Comparison of ENCODE assay signal across 30 cellular contexts in the genomic region with DNA sequence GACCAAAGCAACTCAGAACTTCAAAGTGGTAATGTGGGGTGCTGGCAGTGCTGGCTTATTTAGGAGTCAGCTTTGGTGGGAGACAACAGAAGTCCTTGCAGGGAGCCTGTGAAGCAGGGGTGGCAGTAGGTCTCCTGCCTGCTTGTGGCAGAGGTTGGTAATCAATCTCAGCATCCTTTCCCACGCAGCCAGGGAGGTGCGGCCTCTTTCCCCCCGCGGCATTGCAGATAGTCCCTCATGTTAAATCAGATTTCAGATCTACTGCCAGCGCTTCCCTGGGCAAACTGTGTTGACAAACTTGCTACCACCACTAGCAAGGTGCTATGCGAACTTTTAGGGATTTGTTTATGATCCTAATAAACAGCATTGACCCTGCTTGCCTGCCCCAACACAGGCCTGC.
"Had no signal": no experiment of that assay in that cellular context is flagged by ENCODE, and none has a peak within 500 bp of the region (broad histone marks: within the 10 kb centered on the region; RNA-seq: fewer than 3 reads in every experiment).

No MANE protein-coding gene starts in this region.

- H3K27ac ChIP-seq: ascending aorta, cardiac muscle cell, lower lobe of right lung, neutrophil, right lobe of liver, uterus, WERI-Rb-1 had no signal

- H3K27me3 ChIP-seq: ascending aorta, cardiac muscle cell, esophagus squamous epithelium, neutrophil, right lobe of liver, uterus had no signal

- H3K9me3 Mint-ChIP-seq: activated CD4-positive, alpha-beta memory T cell treated with anti-CD3 and anti-CD28 coated beads for 36 hours; activated CD4-positive, alpha-beta T cell treated with anti-CD3 and anti-CD28 coated beads, Interleukin-2, amount 10 ng/mL, durations not matched to agents 24 days and 14 days; activated T-helper 1 cell treated with anti-CD3 and anti-CD28 coated beads, Interleukin-12 subunit alpha, Interleukin-12 subunit beta, Interleukin-2, Interleukin-4 antibody, amounts not matched to agents 30 ng/mL and 10 ng/mL and 1 ng/mL, durations not matched to agents 14 hours and 24 hours and 36 hours; brain; natural killer cell; type B pancreatic cell had no signal

- H3K27me3 Mint-ChIP-seq: activated CD4-positive, alpha-beta memory T cell treated with anti-CD3 and anti-CD28 coated beads for 36 hours; activated CD4-positive, alpha-beta T cell treated with anti-CD3 and anti-CD28 coated beads, Interleukin-2, amount 10 ng/mL, durations not matched to agents 24 days and 14 days; activated naive CD8-positive, alpha-beta T cell; progenitor cell of endocrine pancreas; T-helper 17 cell; type B pancreatic cell had no signal

- H3K27ac Mint-ChIP-seq: activated CD4-positive, alpha-beta memory T cell treated with anti-CD3 and anti-CD28 coated beads for 36 hours; activated naive CD8-positive, alpha-beta T cell; natural killer cell; progenitor cell of endocrine pancreas had no signal

- ATAC-seq: activated CD4-positive, CD25-positive, alpha-beta regulatory T cell treated with anti-CD3 and anti-CD28 coated beads, Interleukin-2, amount 50 U/mL, for 24 hours; left lobe of liver; lower lobe of right lung; natural killer cell; right lobe of liver; stimulated activated naive CD8-positive, alpha-beta T cell treated with anti-CD3 and anti-CD28 coated beads, Interleukin-15, Interleukin-2, amounts not matched to agents 100 U/mL and 50 U/mL, for 24 hours; T-helper 17 cell had no signal

- DNase-seq: activated CD4-positive, alpha-beta memory T cell treated with anti-CD3 and anti-CD28 coated beads for 36 hours; activated CD4-positive, alpha-beta T cell treated with anti-CD3 and anti-CD28 coated beads, Interleukin-2, amount 10 ng/mL, durations not matched to agents 24 days and 14 days; activated CD8-positive, alpha-beta memory T cell treated with anti-CD3 and anti-CD28 coated beads, Interleukin-2, amount 50 U/mL, for 4 hours; activated gamma-delta T cell; activated T-cell treated with anti-CD3 and anti-CD28 coated beads, Interleukin-2, amount 50 U/mL, for 1 hour; cerebellar nuclear complex; cortex of kidney; esophagus squamous epithelium; kidney glomerular epithelial cell; lower lobe of right lung; mesenchymal stem cell; natural killer cell; right lobe of liver; stimulated activated CD4-positive, alpha-beta T cell treated with anti-CD3 and anti-CD28 coated beads, Interleukin-2, amount 100 ng/mL, for 48 hours; stimulated activated naive CD8-positive, alpha-beta T cell treated with anti-CD3 and anti-CD28 coated beads, Interleukin-15, Interleukin-2, amounts not matched to agents 100 U/mL and 50 U/mL, for 24 hours; T-helper 17 cell; T1000; uterus; WERI-Rb-1 had no signal

- H3K4me1 Mint-ChIP-seq: activated CD4-positive, alpha-beta T cell treated with anti-CD3 and anti-CD28 coated beads, Interleukin-2, amount 10 ng/mL, durations not matched to agents 24 days and 14 days had no signal

- H3K4me3 Mint-ChIP-seq: activated CD4-positive, alpha-beta memory T cell treated with anti-CD3 and anti-CD28 coated beads for 36 hours; activated CD4-positive, alpha-beta T cell treated with anti-CD3 and anti-CD28 coated beads, Interleukin-2, amount 10 ng/mL, durations not matched to agents 24 days and 14 days; activated naive CD8-positive, alpha-beta T cell; activated T-helper 1 cell treated with anti-CD3 and anti-CD28 coated beads, Interleukin-12 subunit alpha, Interleukin-12 subunit beta, Interleukin-2, Interleukin-4 antibody, amounts not matched to agents 30 ng/mL and 10 ng/mL and 1 ng/mL, durations not matched to agents 14 hours and 24 hours and 36 hours; brain; natural killer cell; T-helper 17 cell; type B pancreatic cell had no signal

- FAIRE-seq: frontal cortex had no signal

- H3K9me3 ChIP-seq: ascending aorta, esophagus squamous epithelium, lower lobe of right lung, neutrophil, right lobe of liver, uterus had no signal

- H3K4me3 ChIP-seq: ascending aorta, cardiac muscle cell, esophagus squamous epithelium, lower lobe of right lung, right lobe of liver, uterus had no signal

- H3K36me3 ChIP-seq: cardiac muscle cell, uterus had no signal
